9 cellular contexts compared by ENCODE assay signal in genomic region chr14:86961106-86961716, GRCh38.
DNase-seq lines count a peak whose midpoint lies in the region; ATAC-seq and TF ChIP-seq lines count a peak whose summit lies in the region.
"Had no signal": no experiment of that assay in that cellular context is flagged by ENCODE, and none has a peak within 500 bp of the region (broad histone marks: within the 10 kb centered on the region; RNA-seq: fewer than 3 reads in every experiment).

No MANE protein-coding gene starts in this region.

- no peaks in the 10 kb centered on the region for H3K36me3 Mint-ChIP-seq in activated T-cell treated with anti-CD3 and anti-CD28 coated beads, Interleukin-2, amount 50 U/mL, for 24 hours (ENCODE audit: low read depth)

- no peaks in the 10 kb centered on the region for H3K27me3 ChIP-seq in GM06990 (replicated peaks; ENCODE audit: control insufficient read depth, insufficient read depth, low read length)

- TF ChIP-seq CTCF in GM06990 (IDR thresholded peaks at IDR 0.05; ENCODE audit: insufficient read depth, low read length, poor library complexity, severe bottlenecking) = peak; percentile 19
- TF ChIP-seq CTCF in HFF-Myc (IDR thresholded peaks at IDR 0.05; ENCODE audit: low read depth, low read length, missing control alignments) = peak; percentile 48

- peaks cover 6% of the 10 kb centered on the region for H3K9me3 Mint-ChIP-seq in activated T-cell treated with anti-CD3 and anti-CD28 coated beads, Interleukin-2, amount 50 U/mL, for 24 hours

- H3K4me1 Mint-ChIP-seq in activated T-cell treated with anti-CD3 and anti-CD28 coated beads, Interleukin-2, amount 50 U/mL, for 24 hours (ENCODE audit: low read depth) = no peaks in the 10 kb centered on the region

- H3K27ac Mint-ChIP-seq in activated T-cell treated with anti-CD3 and anti-CD28 coated beads, Interleukin-2, amount 50 U/mL, for 24 hours = no peak overlapping the region

- H3K36me3 ChIP-seq in GM06990 (ENCODE audit: control insufficient read depth, insufficient read depth, low read length) = no peaks in the 10 kb centered on the region

- no peak for DNase-seq in GM06990 (ENCODE audit: extremely low read depth, insufficient read length)
- DNase-seq in HFF-Myc (ENCODE audit: extremely low read depth, low read depth) = no peak
- DNase-seq in RKO (ENCODE audit: low spot score) = peak; percentile 61
- DNase-seq in left lobe of liver (ENCODE audit: low spot score) = no peak
- DNase-seq in activated T-cell treated with anti-CD3 and anti-CD28 coated beads, Interleukin-2, amount 50 U/mL, for 24 hours = no peak
- no peak for DNase-seq in GF-D8 (lab: John Stamatoyannopoulos, UW)
- DNase-seq: effector CD4-positive, alpha-beta T cell had no signal

- no peak overlapping the region for H3K4me3 Mint-ChIP-seq in activated T-cell treated with anti-CD3 and anti-CD28 coated beads, Interleukin-2, amount 50 U/mL, for 24 hours

- H3K4me3 ChIP-seq in GM06990 (replicated peaks; ENCODE audit: low read depth, low read length) (no peak overlapping the region), HFF-Myc (replicated peaks; ENCODE audit: low read depth, low read length) (no peak overlapping the region)

- peak; percentile 44 for ATAC-seq in left lobe of liver
- no peak for ATAC-seq in HG03571 (IDR thresholded peaks at IDR 0.05; ENCODE audit: unreplicated experiment)
- no peak for ATAC-seq in GM18502 (IDR thresholded peaks at IDR 0.05; ENCODE audit: poor library complexity, unreplicated experiment)

- no peaks in the 10 kb centered on the region for H3K27me3 Mint-ChIP-seq in activated T-cell treated with anti-CD3 and anti-CD28 coated beads, Interleukin-2, amount 50 U/mL, for 24 hours
